ENCODE assay signal across 1 cellular context in the genomic region with DNA sequence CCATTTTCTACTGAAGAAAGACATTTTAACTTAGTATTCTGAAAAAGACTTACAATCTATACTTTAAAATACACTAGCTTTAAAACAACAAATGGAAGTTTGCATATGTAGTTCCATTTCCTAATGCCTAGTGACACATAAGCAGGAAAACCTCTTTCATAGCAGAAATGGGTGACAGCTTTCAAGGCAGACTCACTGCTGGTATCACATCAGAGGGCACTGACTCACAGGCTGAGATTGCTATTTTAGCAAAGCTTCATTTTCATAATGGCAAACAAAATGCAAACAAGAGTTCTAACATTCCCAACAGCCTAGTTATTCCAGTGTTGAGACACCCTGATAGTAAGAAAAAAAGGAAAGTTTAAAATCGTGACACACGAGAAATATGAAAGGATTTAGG.
TF ChIP-seq lines count a peak whose summit lies in the region.

No MANE protein-coding gene starts in this region.

TF ChIP-seq in IMR-90, 13 proteins besides CTCF, POLR2A, EP300 and RAD21 (continued from another document):
- no peak for TF ChIP-seq BHLHE40 (IDR thresholded peaks at IDR 0.05; ENCODE audit: low read depth, low read length)
- TF ChIP-seq FOS (IDR thresholded peaks at IDR 0.05; ENCODE audit: low read depth, low read length), result peak; percentile 83
- TF ChIP-seq SMC3 (IDR thresholded peaks at IDR 0.05; ENCODE audit: low read depth, low read length), result no peak
- peak; percentile 67 for TF ChIP-seq MAFK (IDR thresholded peaks at IDR 0.05; ENCODE audit: low read depth, low read length)
- peak; percentile 75 for TF ChIP-seq CEBPB (IDR thresholded peaks at IDR 0.05; ENCODE audit: low read depth, low read length)
- TF ChIP-seq MXI1 (IDR thresholded peaks at IDR 0.05; ENCODE audit: borderline replicate concordance, low read depth, low read length), result no peak
- no peak for TF ChIP-seq ELK1 (IDR thresholded peaks at IDR 0.05; ENCODE audit: borderline replicate concordance, low read depth, low read length)
- TF ChIP-seq RCOR1 (IDR thresholded peaks at IDR 0.05; ENCODE audit: insufficient replicate concordance, low read length), result peak; percentile 23
- TF ChIP-seq, protein P1, sequence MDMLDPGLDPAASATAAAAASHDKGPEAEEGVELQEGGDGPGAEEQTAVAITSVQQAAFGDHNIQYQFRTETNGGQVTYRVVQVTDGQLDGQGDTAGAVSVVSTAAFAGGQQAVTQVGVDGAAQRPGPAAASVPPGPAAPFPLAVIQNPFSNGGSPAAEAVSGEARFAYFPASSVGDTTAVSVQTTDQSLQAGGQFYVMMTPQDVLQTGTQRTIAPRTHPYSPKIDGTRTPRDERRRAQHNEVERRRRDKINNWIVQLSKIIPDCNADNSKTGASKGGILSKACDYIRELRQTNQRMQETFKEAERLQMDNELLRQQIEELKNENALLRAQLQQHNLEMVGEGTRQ (IDR thresholded peaks at IDR 0.05; ENCODE audit: low read depth, low read length), result no peak
TF ChIP-seq in IMR-90: peak in this region for 4.
